In genomic region chr7:136293272-136293671, GRCh38 we compare ENCODE assay signal across 12 cellular contexts.
DNase-seq lines count a peak whose midpoint lies in the region; ATAC-seq and TF ChIP-seq lines count a peak whose summit lies in the region.
"Had no signal": no experiment of that assay in that cellular context is flagged by ENCODE, and none has a peak within 500 bp of the region (broad histone marks: within the 10 kb centered on the region; RNA-seq: fewer than 3 reads in every experiment).

No MANE protein-coding gene starts in this region.

- no peaks in the 10 kb centered on the region for H3K36me3 Mint-ChIP-seq in natural killer cell

- H3K27ac Mint-ChIP-seq in natural killer cell: no peak overlapping the region
- H3K27ac Mint-ChIP-seq: activated T-cell treated with anti-CD3 and anti-CD28 coated beads, Interleukin-2, amount 50 U/mL, for 24 hours had no signal

- H3K36me3 ChIP-seq in adrenal gland (replicated peaks in 1 of 2): no peaks in the 10 kb centered on the region

- WGBS in adrenal gland, 4 donors: 70 to 75% (median 73%) methylated on average over 6 of the region's 6 CpGs

- no peaks in the 10 kb centered on the region for H3K9me3 ChIP-seq in adrenal gland (replicated peaks in 1 of 3)
- H3K9me3 ChIP-seq: body of pancreas, psoas muscle had no signal

- H3K27me3 Mint-ChIP-seq in natural killer cell (ENCODE audit: low read depth in 2 of 2): no peaks in the 10 kb centered on the region
- H3K27me3 Mint-ChIP-seq: activated T-cell treated with anti-CD3 and anti-CD28 coated beads, Interleukin-2, amount 50 U/mL, for 24 hours had no signal

- H3K4me1 ChIP-seq in adrenal gland (replicated peaks in 1 of 2): no peaks in the 10 kb centered on the region
- H3K4me1 ChIP-seq: body of pancreas, psoas muscle had no signal

- DNase-seq in OCI-M1 (lab: John Stamatoyannopoulos, UW) (peak; percentile 51), NCI-H2029 (lab: John Stamatoyannopoulos, UW) (no peak), natural killer cell (no peak), adrenal gland (no peak), cerebellar nuclear complex (lab: John Stamatoyannopoulos, UW) (no peak)
- DNase-seq: activated T-cell treated with anti-CD3 and anti-CD28 coated beads, Interleukin-2, amount 50 U/mL, for 24 hours; body of pancreas; NCI-H1930; psoas muscle had no signal

- no peak overlapping the region for H3K4me3 ChIP-seq in adrenal gland
- H3K4me3 ChIP-seq: body of pancreas, psoas muscle had no signal

- no peaks in the 10 kb centered on the region for H3K27me3 ChIP-seq in adrenal gland
- H3K27me3 ChIP-seq: body of pancreas had no signal

- TF ChIP-seq CTCF in natural killer cell (IDR thresholded peaks at IDR 0.05) (no peak), adrenal gland (IDR thresholded peaks at IDR 0.05) (no peak)

- peak; percentile 98 for ATAC-seq in GM18511 (IDR thresholded peaks at IDR 0.05; ENCODE audit: unreplicated experiment)
- ATAC-seq in GM21529 (IDR thresholded peaks at IDR 0.05; ENCODE audit: unreplicated experiment): peak; percentile 82
- ATAC-seq in HG03175 (IDR thresholded peaks at IDR 0.05; ENCODE audit: unreplicated experiment): peak; percentile 61
- no peak for ATAC-seq in natural killer cell
- ATAC-seq: body of pancreas, psoas muscle had no signal

- TF ChIP-seq POLR2A in adrenal gland (IDR thresholded peaks at IDR 0.05): no peak

- intact Hi-C loops in natural killer cell (cut with micrococcal nuclease) (no loop called here), adrenal gland (cut with DNase I) (no loop called here)

- H3K27ac ChIP-seq in adrenal gland: no peak overlapping the region
- H3K27ac ChIP-seq: body of pancreas, psoas muscle had no signal

- H3K4me3 Mint-ChIP-seq in natural killer cell: no peak overlapping the region
- H3K4me3 Mint-ChIP-seq: activated T-cell treated with anti-CD3 and anti-CD28 coated beads, Interleukin-2, amount 50 U/mL, for 24 hours had no signal

- no peaks in the 10 kb centered on the region for H3K4me1 Mint-ChIP-seq in natural killer cell

- H3K9me3 Mint-ChIP-seq in natural killer cell: peaks cover 12 to 13% of the 10 kb centered on the region in 2 donors

Comparison
In these comparisons a context has a peak if more than half of its experiments do, and no peak if none do; other contexts are left out.
1. ATAC-seq: peak in GM18511 (single experiment), GM21529 (single experiment) and HG03175 (single experiment); none in natural killer cell (0 of 3).